15 cellular contexts compared by ENCODE assay signal in genomic region chr22:17784776-17785175, GRCh38.
"Had no signal": no experiment of that assay in that cellular context is flagged by ENCODE, and none has a peak within 500 bp of the region (broad histone marks: within the 10 kb centered on the region; RNA-seq: fewer than 3 reads in every experiment).

No MANE protein-coding gene starts in this region.

- H3K9ac ChIP-seq: parathyroid adenoma had no signal

- H3K27me3 ChIP-seq: colonic mucosa, neutrophil, upper lobe of left lung had no signal

- H3K27ac Mint-ChIP-seq: progenitor cell of endocrine pancreas had no signal

- ATAC-seq: sciatic nerve had no signal

- H2AFZ ChIP-seq: parathyroid adenoma had no signal

- H3K27ac ChIP-seq: colonic mucosa, neutrophil, parathyroid adenoma, tibial artery had no signal

- H3K9me3 Mint-ChIP-seq: effector memory CD8-positive, alpha-beta T cell; memory B cell; natural killer cell had no signal

- H3K9me3 ChIP-seq: colonic mucosa, esophagus squamous epithelium, neutrophil, stomach, tibial artery, upper lobe of left lung had no signal

- H3K79me2 ChIP-seq: parathyroid adenoma had no signal

- H3K4me2 ChIP-seq: smooth muscle cell had no signal

- H3K4me3 Mint-ChIP-seq: effector memory CD8-positive, alpha-beta T cell; memory B cell; natural killer cell had no signal

- H3K36me3 ChIP-seq: colonic mucosa had no signal

- DNase-seq: esophagus squamous epithelium, foreskin melanocyte had no signal

- H3K36me3 Mint-ChIP-seq: memory B cell, natural killer cell had no signal

- H3K27me3 Mint-ChIP-seq: effector memory CD8-positive, alpha-beta T cell; memory B cell had no signal

- H3K4me1 ChIP-seq: parathyroid adenoma had no signal

- H3K4me3 ChIP-seq: colonic mucosa, esophagus squamous epithelium, lung, smooth muscle cell, stomach, tibial artery, upper lobe of left lung had no signal
